1 cellular context compared by ENCODE assay signal in the genomic region with DNA sequence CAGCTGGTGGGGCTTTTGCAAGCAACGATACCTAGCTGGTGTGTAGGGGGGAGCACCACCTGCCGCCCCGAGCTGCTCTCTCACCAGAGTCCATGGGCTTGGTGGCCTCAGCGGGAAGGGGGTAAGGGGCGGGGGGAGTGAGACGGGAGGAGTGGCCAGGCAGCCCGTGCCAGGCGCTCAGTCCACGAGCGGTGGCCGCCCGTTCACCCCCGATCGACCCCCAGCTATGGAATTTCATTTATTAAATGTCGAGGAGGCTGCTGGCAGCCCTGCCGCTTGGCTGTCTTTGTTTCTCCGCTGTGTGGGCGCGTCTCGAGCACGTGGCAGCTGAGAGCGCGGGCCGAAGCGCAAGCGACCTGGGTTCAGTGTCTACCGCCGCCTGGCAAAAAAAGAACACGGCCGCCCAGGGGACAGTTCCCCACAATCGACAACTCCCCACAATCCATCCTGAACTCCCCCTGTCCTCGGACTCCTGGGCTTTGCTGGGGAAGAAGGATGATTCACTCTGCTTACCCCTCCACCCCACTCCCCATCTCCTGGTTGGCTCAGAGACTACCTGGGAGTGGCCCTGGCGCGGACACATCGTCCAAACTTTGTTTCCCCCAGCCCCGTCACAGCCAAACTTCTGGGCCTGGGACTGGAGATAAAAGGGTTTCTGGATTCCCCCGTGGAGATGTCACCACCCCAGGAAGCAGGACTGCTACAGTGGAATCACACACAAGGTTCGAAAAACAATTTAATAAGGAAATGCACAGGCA.
TF ChIP-seq lines count a peak whose summit lies in the region.

No MANE protein-coding gene starts in this region.

TF ChIP-seq in IMR-90, 13 proteins besides CTCF, POLR2A, EP300 and RAD21:
- no peak for TF ChIP-seq CEBPB (IDR thresholded peaks at IDR 0.05; ENCODE audit: low read depth, low read length)
- TF ChIP-seq CHD1 (IDR thresholded peaks at IDR 0.05; ENCODE audit: low read depth, low read length) = no peak
- TF ChIP-seq SMC3 (IDR thresholded peaks at IDR 0.05; ENCODE audit: low read depth, low read length) = no peak
- no peak for TF ChIP-seq MAFK (IDR thresholded peaks at IDR 0.05; ENCODE audit: low read depth, low read length)
- TF ChIP-seq MXI1 (IDR thresholded peaks at IDR 0.05; ENCODE audit: borderline replicate concordance, low read depth, low read length) = peak; percentile 82
- TF ChIP-seq, protein P1, sequence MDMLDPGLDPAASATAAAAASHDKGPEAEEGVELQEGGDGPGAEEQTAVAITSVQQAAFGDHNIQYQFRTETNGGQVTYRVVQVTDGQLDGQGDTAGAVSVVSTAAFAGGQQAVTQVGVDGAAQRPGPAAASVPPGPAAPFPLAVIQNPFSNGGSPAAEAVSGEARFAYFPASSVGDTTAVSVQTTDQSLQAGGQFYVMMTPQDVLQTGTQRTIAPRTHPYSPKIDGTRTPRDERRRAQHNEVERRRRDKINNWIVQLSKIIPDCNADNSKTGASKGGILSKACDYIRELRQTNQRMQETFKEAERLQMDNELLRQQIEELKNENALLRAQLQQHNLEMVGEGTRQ (IDR thresholded peaks at IDR 0.05; ENCODE audit: low read depth, low read length) = no peak
- no peak for TF ChIP-seq MAZ (IDR thresholded peaks at IDR 0.05; ENCODE audit: borderline replicate concordance, low read depth, low read length)
